Comparison of ENCODE assay signal across 7 cellular contexts in genomic region chr20:36085686-36086267, GRCh38.
A peak's percentile ranks its signal among the peaks of the same experiment; 100 is the strongest.
DNase-seq lines count a peak whose midpoint lies in the region; ATAC-seq and TF ChIP-seq lines count a peak whose summit lies in the region.

No MANE protein-coding gene starts in this region.

- H3K27ac Mint-ChIP-seq in activated naive CD4-positive, alpha-beta T cell treated with anti-CD3 and anti-CD28 coated beads for 36 hours: no peak overlapping the region

- H3K27me3 Mint-ChIP-seq in activated naive CD4-positive, alpha-beta T cell treated with anti-CD3 and anti-CD28 coated beads for 36 hours (ENCODE audit: low read depth): peaks cover 15% of the 10 kb centered on the region

- no peaks in the 10 kb centered on the region for H3K27me3 ChIP-seq in prostate gland (replicated peaks; ENCODE audit: insufficient read depth)

- no peaks in the 10 kb centered on the region for H3K4me1 ChIP-seq in prostate gland (replicated peaks)

- TF ChIP-seq POLR2A in prostate gland (IDR thresholded peaks at IDR 0.05): no peak

- ATAC-seq in stimulated activated naive CD8-positive, alpha-beta T cell treated with anti-CD3 and anti-CD28 coated beads, Interleukin-15, Interleukin-2, amounts not matched to agents 100 U/mL and 50 U/mL, for 24 hours: peak; percentile 57

- H3K27ac ChIP-seq in prostate gland: no peak overlapping the region

- H3K36me3 Mint-ChIP-seq in activated naive CD4-positive, alpha-beta T cell treated with anti-CD3 and anti-CD28 coated beads for 36 hours (ENCODE audit: low read depth): no peaks in the 10 kb centered on the region

- WGBS in prostate gland: 71% methylated on average over 2 of the region's 3 CpGs

- H3K4me3 Mint-ChIP-seq in activated naive CD4-positive, alpha-beta T cell treated with anti-CD3 and anti-CD28 coated beads for 36 hours: no peak overlapping the region

- DNase-seq in HT1080 (ENCODE audit: low read depth) (peak; percentile 81), SKM-1 (lab: John Stamatoyannopoulos, UW; ENCODE audit: unreplicated experiment) (peak; percentile 23), glomerular visceral epithelial cell (ENCODE audit: extremely low spot score) (peak; percentile 90), prostate gland (ENCODE audit: low spot score) (no peak)
- DNase-seq in stimulated activated naive CD8-positive, alpha-beta T cell treated with anti-CD3 and anti-CD28 coated beads, Interleukin-15, Interleukin-2, amounts not matched to agents 100 U/mL and 50 U/mL, for 24 hours: peak; percentile 9
- DNase-seq in activated effector memory CD4-positive, alpha-beta T cell treated with Interleukin-2 at 50 U/mL for 16 hours: no peak
- no peak for DNase-seq in activated naive CD4-positive, alpha-beta T cell treated with anti-CD3 and anti-CD28 coated beads for 36 hours

- no peaks in the 10 kb centered on the region for H3K4me1 Mint-ChIP-seq in activated naive CD4-positive, alpha-beta T cell treated with anti-CD3 and anti-CD28 coated beads for 36 hours (ENCODE audit: low read depth)

- intact Hi-C loops in prostate gland (cut with DNase I): no loop called here
- intact Hi-C loops in activated naive CD4-positive, alpha-beta T cell treated with anti-CD3 and anti-CD28 coated beads for 36 hours (cut with micrococcal nuclease): no loop called here

- no peak for TF ChIP-seq CTCF in prostate gland (IDR thresholded peaks at IDR 0.05)

- CTCF ChIA-PET in activated naive CD4-positive, alpha-beta T cell treated with anti-CD3 and anti-CD28 coated beads for 36 hours (lab: Charles Lee): interaction anchor here (0.7 to 0.9 kb wide), 2 partner anchors 8 to 93 kb away, joined by 3 to 4 read pairs; no protein-coding TSS in a partner anchor

- no peaks in the 10 kb centered on the region for H3K36me3 ChIP-seq in prostate gland

- no peak overlapping the region for H3K4me3 ChIP-seq in prostate gland

- H3K9me3 ChIP-seq in prostate gland: no peaks in the 10 kb centered on the region

- H3K9me3 Mint-ChIP-seq in activated naive CD4-positive, alpha-beta T cell treated with anti-CD3 and anti-CD28 coated beads for 36 hours: no peaks in the 10 kb centered on the region

Comparison
In these comparisons a context has a peak if more than half of its experiments do, and no peak if none do; other contexts are left out.
1. DNase-seq: peak in HT1080 (single experiment), SKM-1 (single experiment), glomerular visceral epithelial cell (single experiment) and stimulated activated naive CD8-positive, alpha-beta T cell treated with anti-CD3 and anti-CD28 coated beads, Interleukin-15, Interleukin-2, amounts not matched to agents 100 U/mL and 50 U/mL, for 24 hours (single experiment); none in activated effector memory CD4-positive, alpha-beta T cell treated with Interleukin-2 at 50 U/mL for 16 hours (single experiment), prostate gland (single experiment) and activated naive CD4-positive, alpha-beta T cell treated with anti-CD3 and anti-CD28 coated beads for 36 hours (single experiment).